12 cellular contexts compared by ENCODE assay signal in the genomic region with DNA sequence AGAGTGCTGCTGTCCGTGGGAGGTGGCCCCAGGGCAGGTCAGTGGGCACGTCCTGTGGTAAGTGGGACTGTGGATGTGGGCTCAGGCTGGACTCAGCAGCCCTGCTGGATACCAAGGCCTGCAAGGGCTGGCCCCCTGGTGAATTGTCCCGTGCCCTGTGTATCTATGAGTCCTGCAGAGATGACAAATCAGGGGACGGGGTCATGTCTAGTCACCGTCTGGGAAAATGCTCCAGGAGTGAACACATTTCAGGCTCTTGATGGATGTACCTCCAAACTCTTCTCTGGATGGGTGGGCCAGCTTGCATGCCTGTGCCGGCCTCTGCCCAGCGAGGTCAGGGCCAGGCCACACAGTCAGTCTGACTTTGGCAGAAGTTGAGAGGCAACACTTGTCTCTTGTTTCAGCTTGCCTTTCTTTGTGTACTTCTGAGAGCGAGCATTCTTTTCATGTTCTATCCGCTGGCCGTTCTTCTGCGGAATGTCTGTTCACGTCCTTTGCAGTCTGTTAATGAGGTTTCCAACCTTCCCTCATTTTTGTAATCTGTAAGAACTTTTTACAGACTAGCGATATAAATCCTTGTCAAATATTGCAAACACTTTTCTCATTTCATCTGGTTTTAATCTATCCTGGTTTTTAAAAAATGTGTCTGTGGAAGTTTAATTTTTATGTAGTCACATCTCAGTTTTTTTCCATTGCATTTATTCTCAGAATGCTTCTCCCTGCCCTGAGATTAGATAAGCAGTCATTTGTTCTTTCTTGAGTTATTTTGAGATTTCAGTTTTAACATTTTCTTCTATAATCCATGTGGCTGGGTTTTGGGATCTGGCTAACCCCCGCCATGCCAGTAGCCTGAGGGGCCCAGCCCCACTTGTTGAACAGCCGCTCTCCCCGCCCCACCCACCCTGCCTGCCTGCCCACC. TPM values are rescaled to one million over a fixed set of nuclear protein-coding genes. Genes with fewer than 3 reads are reported as not detected.
DNase-seq lines count a peak whose midpoint lies in the region; ATAC-seq and TF ChIP-seq lines count a peak whose summit lies in the region.
"Had no signal": no experiment of that assay in that cellular context is flagged by ENCODE, and none has a peak within 500 bp of the region (broad histone marks: within the 10 kb centered on the region; RNA-seq: fewer than 3 reads in every experiment).

No MANE protein-coding gene starts in this region.

- H4K8ac ChIP-seq in mesenchymal stem cell (ENCODE audit: low read length), result no peak overlapping the region

- peak; percentile 6 for ATAC-seq in upper lobe of right lung
- no peak for ATAC-seq in HG02610 (IDR thresholded peaks at IDR 0.05; ENCODE audit: unreplicated experiment)

- H3K18ac ChIP-seq in mesenchymal stem cell (ENCODE audit: low read depth in 1 of 2, low read length in 2 of 2), result no peak overlapping the region

- H3K9ac ChIP-seq in mesenchymal stem cell (ENCODE audit: low read length), result peak overlapping the region; percentile 30

- no peak overlapping the region for H2BK120ac ChIP-seq in mesenchymal stem cell (ENCODE audit: low read depth, low read length)

- no peak overlapping the region for H2BK12ac ChIP-seq in mesenchymal stem cell (ENCODE audit: low read length in 2 of 2)

- H3K9me3 Mint-ChIP-seq in MCF 10A (ENCODE audit: unreplicated experiment), result no peaks in the 10 kb centered on the region

- no peak for TF ChIP-seq CTCF in breast epithelium (IDR thresholded peaks at IDR 0.05)
- no peak for TF ChIP-seq CTCF in MCF 10A (IDR thresholded peaks at IDR 0.05; ENCODE audit: unreplicated experiment)
- no peak for TF ChIP-seq CTCF in esophagus muscularis mucosa (IDR thresholded peaks at IDR 0.05)
- no peak for TF ChIP-seq CTCF in upper lobe of right lung (IDR thresholded peaks at IDR 0.05)

- H3K9me3 ChIP-seq in breast epithelium (no peaks in the 10 kb centered on the region), esophagus muscularis mucosa (no peaks in the 10 kb centered on the region), mesenchymal stem cell (ENCODE audit: control insufficient read depth, low read length) (no peaks in the 10 kb centered on the region), upper lobe of right lung (no peaks in the 10 kb centered on the region)

- no peaks in the 10 kb centered on the region for H3K27me3 Mint-ChIP-seq in MCF 10A (ENCODE audit: insufficient read depth, unreplicated experiment)

- H2BK15ac ChIP-seq in mesenchymal stem cell (ENCODE audit: low read depth, poor library complexity, severe bottlenecking), result no peak overlapping the region

- intact Hi-C loops in breast epithelium (cut with DNase I; ENCODE audit: low total_unique reads) (no loop called here), MCF 10A (cut with micrococcal nuclease) (no loop called here), esophagus muscularis mucosa (cut with DNase I) (no loop called here), upper lobe of right lung (cut with DNase I) (no loop called here)

- H3K23ac ChIP-seq in mesenchymal stem cell (ENCODE audit: low read length in 2 of 2), result no peak overlapping the region

- H3K4me1 ChIP-seq in breast epithelium (peaks cover 5 to 13% of the 10 kb centered on the region in 2 donors), esophagus muscularis mucosa (peaks cover 27 to 52% (median 37%) of the 10 kb centered on the region in 4 donors), mesenchymal stem cell (ENCODE audit: control insufficient read depth, insufficient read depth, low read depth, low read length) (peaks cover 9% of the 10 kb centered on the region), upper lobe of right lung (peaks cover 15% of the 10 kb centered on the region)

- WGBS in esophagus muscularis mucosa, result 39% methylated on average over 16 of the region's 16 CpGs
- WGBS in mesenchymal stem cell, result 91% methylated on average over 15 of the region's 16 CpGs

- DNase-seq in breast epithelium (ENCODE audit: low spot score in 2 of 2), result peak in 1 of 2 donors; percentile 64
- no peak for DNase-seq in MCF 10A (ENCODE audit: unreplicated experiment)
- no peak for DNase-seq in esophagus muscularis mucosa (ENCODE audit: extremely low spot score)
- DNase-seq in mesenchymal stem cell, result no peak
- DNase-seq in upper lobe of right lung, result peak; percentile 53
- DNase-seq in SKM-1 treated with dmso at 0.1 percent for 144 hours (lab: John Stamatoyannopoulos, UW; ENCODE audit: unreplicated experiment), result no peak
- DNase-seq in activated effector memory CD4-positive, alpha-beta T cell treated with Interleukin-2 at 50 U/mL for 16 hours, result no peak
- DNase-seq: erythroblast; NCI-H2029 treated with DMSO at 0.1 percent for 48 hours; PC-9; stimulated activated CD4-positive, alpha-beta T cell treated with anti-CD3 and anti-CD28 coated beads, Interleukin-2, amount 100 ng/mL, for 48 hours had no signal

- peaks cover 48% of the 10 kb centered on the region for H3K79me1 ChIP-seq in mesenchymal stem cell (replicated peaks; ENCODE audit: low read length, poor library complexity, severe bottlenecking)

- POLR2A ChIA-PET in MCF 10A (lab: Yijun Ruan, JAX), result interaction anchor here (1.1 kb wide), 1 partner anchor 27 kb away, joined by 3 read pairs; no protein-coding TSS in a partner anchor

- H3K27ac ChIP-seq in breast epithelium (peak overlapping the region; percentile 68 to 92), esophagus muscularis mucosa (replicated peaks in 1 of 4) (peak overlapping the region; percentile 67 to 84 (median 76)), mesenchymal stem cell (ENCODE audit: low read length, poor library complexity, severe bottlenecking) (no peak overlapping the region), upper lobe of right lung (peak overlapping the region; percentile 4)
- H3K27ac ChIP-seq: PC-9 had no signal

- no peak overlapping the region for H2BK5ac ChIP-seq in mesenchymal stem cell (ENCODE audit: low read depth, low read length, poor library complexity, severe bottlenecking)

- H4K91ac ChIP-seq in mesenchymal stem cell (ENCODE audit: low read length), result no peak overlapping the region

- no TSS peak for BruUV-seq in MCF 10A (replicated peaks; lab: Mats Ljungman, UMichigan)

- H3K36me3 Mint-ChIP-seq in MCF 10A (ENCODE audit: insufficient read depth, unreplicated experiment), result peaks cover 31% of the 10 kb centered on the region

- H2AK5ac ChIP-seq in mesenchymal stem cell (ENCODE audit: low read length, severe bottlenecking), result no peak overlapping the region

- H3K14ac ChIP-seq in mesenchymal stem cell (ENCODE audit: low read length in 2 of 2), result no peak overlapping the region

- H3K4me3 ChIP-seq in breast epithelium (peak overlapping the region in 1 of 3 donors; percentile 15), esophagus muscularis mucosa (no peak overlapping the region), mesenchymal stem cell (ENCODE audit: insufficient read depth in 1 of 2, low read depth in 1 of 2, low read length in 2 of 2) (no peak overlapping the region), upper lobe of right lung (no peak overlapping the region)
- H3K4me3 ChIP-seq: PC-9 had no signal

- no peak for TF ChIP-seq POLR2A in breast epithelium (IDR thresholded peaks at IDR 0.05)
- no peak for TF ChIP-seq POLR2A in esophagus muscularis mucosa (IDR thresholded peaks at IDR 0.05; ENCODE audit: low read depth)

- no peaks in the 10 kb centered on the region for H3K4me1 Mint-ChIP-seq in MCF 10A (ENCODE audit: insufficient read depth, unreplicated experiment)

- H3K4ac ChIP-seq in mesenchymal stem cell (ENCODE audit: low read depth in 1 of 2, low read length in 2 of 2), result no peak overlapping the region

- no peak overlapping the region for H3K4me3 Mint-ChIP-seq in MCF 10A (ENCODE audit: unreplicated experiment)

- H2AFZ ChIP-seq in mesenchymal stem cell (ENCODE audit: low read depth, low read length), result no peak overlapping the region
- H2AFZ ChIP-seq: PC-9 had no signal

- H3K36me3 ChIP-seq in breast epithelium (peaks cover 24% of the 10 kb centered on the region), esophagus muscularis mucosa (peaks cover 51 to 95% (median 80%) of the 10 kb centered on the region in 4 donors), mesenchymal stem cell (ENCODE audit: control insufficient read depth in 1 of 2, insufficient read depth in 2 of 2, low read depth in 1 of 2, low read length in 2 of 2) (peaks cover 79 to 96% of the 10 kb centered on the region in 2 experiments), upper lobe of right lung (peaks cover 75% of the 10 kb centered on the region)

- no peak overlapping the region for H3K27ac Mint-ChIP-seq in MCF 10A (ENCODE audit: low read depth, unreplicated experiment)

- TF ChIP-seq EP300 in esophagus muscularis mucosa (IDR thresholded peaks at IDR 0.05), result no peak

- H3K27me3 ChIP-seq in breast epithelium (no peaks in the 10 kb centered on the region), esophagus muscularis mucosa (no peaks in the 10 kb centered on the region), mesenchymal stem cell (ENCODE audit: control insufficient read depth in 1 of 2, insufficient read depth in 1 of 2, low read length in 2 of 2) (no peaks in the 10 kb centered on the region), upper lobe of right lung (no peaks in the 10 kb centered on the region)

- no peak overlapping the region for H3K4me2 ChIP-seq in mesenchymal stem cell (ENCODE audit: low read length, poor library complexity, severe bottlenecking)
- H3K4me2 ChIP-seq: PC-9 had no signal

- CTCF ChIA-PET in MCF 10A (lab: Yijun Ruan, JAX), result interaction anchor here (0.9 to 1.2 kb wide), 3 partner anchors 13 to 27 kb away, joined by 3 to 4 read pairs (median 4); no protein-coding TSS in a partner anchor

RNA-seq across cellular contexts. Expression of a gene that starts 11.3 kb away (rescaled TPM):
- total RNA-seq in breast epithelium, result 100 to 1,000 TPM in 1 of 3 donors, 10 to 100 TPM in 2; 47.7 to 149 (median 55.4) TPM
- not detected in 2 replicates for total RNA-seq in MCF 10A (2022)
- 100 to 1,000 TPM; 101 to 127 (median 118) TPM for total RNA-seq in esophagus muscularis mucosa
- polyA plus RNA-seq in mesenchymal stem cell (2013, experiment 1 of 2), result not detected
- polyA plus RNA-seq in mesenchymal stem cell (2013, experiment 2 of 2), result 0.04 TPM
- total RNA-seq in upper lobe of right lung, result 152 TPM

RNA-seq across cellular contexts. Expression of a gene that starts 28.4 kb away (rescaled TPM):
- 100 to 1,000 TPM in 2 of 3 donors, 10 to 100 TPM in 1; 67.7 to 119 (median 108) TPM for total RNA-seq in breast epithelium
- 60.5 and 69.7 TPM in 2 replicates for total RNA-seq in MCF 10A (2022)
- 100 to 1,000 TPM in 2 of 4 donors, 10 to 100 TPM in 2; 71.9 to 110 (median 88.0) TPM for total RNA-seq in esophagus muscularis mucosa
- polyA plus RNA-seq in mesenchymal stem cell (2013, experiment 1 of 2), result 55.5 TPM
- polyA plus RNA-seq in mesenchymal stem cell (2013, experiment 2 of 2), result 49.9 TPM
- total RNA-seq in upper lobe of right lung, result 94.6 TPM

RNA-seq across cellular contexts. Expression of a gene that starts 30.0 kb away (rescaled TPM):
- 1 to 10 TPM in 2 of 3 donors, not detected in 1; 3.7 to 4.2 TPM for total RNA-seq in breast epithelium
- total RNA-seq in MCF 10A (2022), result 0.61 TPM in 2 replicates
- total RNA-seq in esophagus muscularis mucosa, result 1 to 10 TPM in 3 of 4 donors, not detected in 1; 1.2 to 7.1 (median 4.0) TPM
- polyA plus RNA-seq in mesenchymal stem cell (2013, experiment 1 of 2), result 0.86 TPM
- 0.79 TPM for polyA plus RNA-seq in mesenchymal stem cell (2013, experiment 2 of 2)
- 88.9 TPM for total RNA-seq in upper lobe of right lung

RNA-seq across cellular contexts. Expression of a gene that starts 38.9 kb away (rescaled TPM):
- 100 to 1,000 TPM in 1 of 3 donors, 10 to 100 TPM in 2; 12.3 to 255 (median 70.1) TPM for total RNA-seq in breast epithelium
- total RNA-seq in MCF 10A (2022), result 0.12 TPM in 1 of 2 replicates, not detected in the other
- 10 to 100 TPM in 3 of 4 donors, 1 to 10 TPM in 1; 7.1 to 39.2 (median 22.2) TPM for total RNA-seq in esophagus muscularis mucosa
- 0.08 TPM for polyA plus RNA-seq in mesenchymal stem cell (2013, experiment 1 of 2)
- polyA plus RNA-seq in mesenchymal stem cell (2013, experiment 2 of 2), result 0.05 TPM
- 27.6 TPM for total RNA-seq in upper lobe of right lung

RNA-seq across cellular contexts. Expression of a gene that starts 49.8 kb away (rescaled TPM):
- 10 to 100 TPM; 26.5 to 35.7 (median 28.6) TPM for total RNA-seq in breast epithelium
- 28.9 and 36.9 TPM in 2 replicates for total RNA-seq in MCF 10A (2022)
- total RNA-seq in esophagus muscularis mucosa, result 10 to 100 TPM; 58.0 to 87.4 (median 72.9) TPM
- 107 TPM for polyA plus RNA-seq in mesenchymal stem cell (2013, experiment 1 of 2)
- 105 TPM for polyA plus RNA-seq in mesenchymal stem cell (2013, experiment 2 of 2)
- 39.7 TPM for total RNA-seq in upper lobe of right lung

Comparison
In these comparisons a context has a peak if more than half of its experiments do, and no peak if none do; other contexts are left out.
1. RNA of a gene that starts 11.3 kb away (total RNA-seq): 152 TPM in upper lobe of right lung (single experiment), 101 to 127 TPM in esophagus muscularis mucosa and 47.7 to 149 TPM in breast epithelium; not detected in MCF 10A; every median in the first group is over 10 times any median in the second.
2. RNA of a gene that starts 30.0 kb away (total RNA-seq): 88.9 TPM in upper lobe of right lung (single experiment); 1.2 to 7.1 TPM in esophagus muscularis mucosa, 3.7 to 4.2 TPM in breast epithelium and 0.61 TPM in MCF 10A; every median in the first group is over 10 times any median in the second.